In the genomic region with DNA sequence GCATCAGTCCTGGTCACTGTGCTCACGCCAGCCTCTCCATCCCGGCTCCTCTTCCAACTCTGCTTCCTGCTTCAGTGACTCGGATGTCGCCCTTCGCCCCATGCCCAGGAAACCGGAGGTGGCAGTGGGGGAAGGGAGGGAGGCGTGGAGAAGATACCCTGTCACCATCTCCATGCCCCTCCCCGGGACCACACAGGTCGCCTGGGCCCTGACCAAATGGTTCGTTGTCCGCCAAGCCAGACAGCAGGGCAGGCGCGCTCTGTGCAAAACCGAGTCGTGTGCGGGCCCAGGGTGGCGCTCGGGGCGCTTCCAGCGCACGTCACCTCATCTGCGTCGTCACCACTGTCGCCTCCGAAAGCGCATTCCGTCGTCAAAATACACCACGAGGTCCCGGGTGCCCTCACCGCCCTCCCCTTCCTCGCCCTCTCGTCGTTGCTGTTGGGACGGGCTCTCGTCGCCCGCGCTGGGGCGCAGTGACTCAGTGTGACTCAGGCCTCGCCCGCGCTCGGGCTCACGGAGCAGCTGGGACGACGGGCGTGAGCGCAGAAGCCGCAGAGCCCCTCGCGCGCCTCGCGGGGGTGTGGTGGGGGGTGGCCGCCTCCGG, we compare ENCODE assay signal across 8 cellular contexts. TPM values are rescaled to one million over a fixed set of nuclear protein-coding genes. Genes with fewer than 3 reads are reported as not detected.
DNase-seq lines count a peak whose midpoint lies in the region; ATAC-seq and TF ChIP-seq lines count a peak whose summit lies in the region.

No MANE protein-coding gene starts in this region.

- peak; percentile 85 for ATAC-seq in gastroesophageal sphincter

- H3K9ac ChIP-seq in NT2/D1 (ENCODE audit: insufficient read length, low read depth): peak overlapping the region; percentile 85

- DNase-seq in DMS153 (lab: John Stamatoyannopoulos, UW): peak; percentile 81
- no peak for DNase-seq in NT2/D1 (ENCODE audit: low read depth, low spot score)
- DNase-seq in activated effector memory CD4-positive, alpha-beta T cell treated with anti-CD3 and anti-CD28 coated beads, Interleukin-2, amount 50 U/mL, for 16 hours: peak; percentile 93
- peak; percentile 14 for DNase-seq in pons (ENCODE audit: low spot score)
- DNase-seq in testis: no peak
- DNase-seq in NCI-H2227 treated with DMSO at 0.1 percent for 48 hours (lab: John Stamatoyannopoulos, UW): no peak
- no peak for DNase-seq in RPMI8226

- 4 to 20% methylated on average over 1 to 28 of the region's 57 CpGs for WGBS in gastroesophageal sphincter (ENCODE audit: low coverage in 1 of 2), 2 donors
- WGBS in testis, 2 donors: 4 to 12% methylated on average over 9 to 57 of the region's 57 CpGs

- H3K4me3 ChIP-seq in NT2/D1 (ENCODE audit: insufficient read length, low read depth): peak overlapping the region; percentile 50
- H3K4me3 ChIP-seq in gastroesophageal sphincter: peak overlapping the region in 1 of 2 donors; percentile 50
- H3K4me3 ChIP-seq in testis: peak overlapping the region; percentile 49 to 54

- TF ChIP-seq POLR2A in gastroesophageal sphincter (IDR thresholded peaks at IDR 0.05) (no peak), testis (IDR thresholded peaks at IDR 0.05) (no peak)

- H3K4me1 ChIP-seq in NT2/D1 (ENCODE audit: insufficient read depth, insufficient read length) (peaks cover 3% of the 10 kb centered on the region), gastroesophageal sphincter (peaks cover 0 to 16% (median 10%) of the 10 kb centered on the region in 3 donors), testis (peaks cover 11% of the 10 kb centered on the region)

- H3K36me3 ChIP-seq in NT2/D1 (ENCODE audit: insufficient read depth, insufficient read length, low read length) (no peaks in the 10 kb centered on the region), gastroesophageal sphincter (no peaks in the 10 kb centered on the region), testis (ENCODE audit: low read depth, missing control alignments) (no peaks in the 10 kb centered on the region)

- H3K9me3 ChIP-seq in NT2/D1 (ENCODE audit: insufficient read depth, low read length): no peaks in the 10 kb centered on the region
- H3K9me3 ChIP-seq in gastroesophageal sphincter: no peaks in the 10 kb centered on the region
- H3K9me3 ChIP-seq in testis: no peaks in the 10 kb centered on the region

- TF ChIP-seq EP300 in gastroesophageal sphincter (IDR thresholded peaks at IDR 0.05): no peak

- H3K27me3 ChIP-seq in NT2/D1 (ENCODE audit: insufficient read depth, insufficient read length) (peaks cover 17% of the 10 kb centered on the region), gastroesophageal sphincter (peaks cover 31% of the 10 kb centered on the region), testis (no peaks in the 10 kb centered on the region)

- H3K27ac ChIP-seq in gastroesophageal sphincter (peak overlapping the region in 1 of 4 donors; percentile 47), testis (no peak overlapping the region)

- TF ChIP-seq CTCF in gastroesophageal sphincter (IDR thresholded peaks at IDR 0.05) (no peak), testis (IDR thresholded peaks at IDR 0.05) (no peak)

- intact Hi-C loops in testis (cut with DNase I; ENCODE audit: low total_unique reads): no loop called here

RNA-seq across cellular contexts. Expression of a gene that starts 39.2 kb away (rescaled TPM):
- total RNA-seq in gastroesophageal sphincter (10 to 100 TPM; 11.1 to 28.0 (median 12.4) TPM), testis (10 to 100 TPM; 29.8 to 32.9 TPM)
- 21.0 TPM for polyA plus RNA-seq in testis (ENCODE audit: insufficient read depth, low read depth, low replicate concordance)

RNA-seq across cellular contexts. Expression of a gene that starts 56.4 kb away (rescaled TPM):
- total RNA-seq in gastroesophageal sphincter: not detected
- total RNA-seq in testis: 1 to 10 TPM; 3.9 to 8.2 TPM
- 6.2 TPM for polyA plus RNA-seq in testis (ENCODE audit: insufficient read depth, low read depth, low replicate concordance)

Comparison
In these comparisons a context has a peak if more than half of its experiments do, and no peak if none do; other contexts are left out.
1. DNase-seq: peak in DMS153 (single experiment), activated effector memory CD4-positive, alpha-beta T cell treated with anti-CD3 and anti-CD28 coated beads, Interleukin-2, amount 50 U/mL, for 16 hours (single experiment) and pons (single experiment); none in NT2/D1 (single experiment), testis (single experiment), NCI-H2227 treated with DMSO at 0.1 percent for 48 hours (single experiment) and RPMI8226 (single experiment).
2. RNA of a gene that starts 56.4 kb away (total RNA-seq): 3.9 to 8.2 TPM in testis; not detected in gastroesophageal sphincter; every median in the first group is over 4 times any median in the second.